Comparison of ENCODE assay signal across 11 cellular contexts in the genomic region with DNA sequence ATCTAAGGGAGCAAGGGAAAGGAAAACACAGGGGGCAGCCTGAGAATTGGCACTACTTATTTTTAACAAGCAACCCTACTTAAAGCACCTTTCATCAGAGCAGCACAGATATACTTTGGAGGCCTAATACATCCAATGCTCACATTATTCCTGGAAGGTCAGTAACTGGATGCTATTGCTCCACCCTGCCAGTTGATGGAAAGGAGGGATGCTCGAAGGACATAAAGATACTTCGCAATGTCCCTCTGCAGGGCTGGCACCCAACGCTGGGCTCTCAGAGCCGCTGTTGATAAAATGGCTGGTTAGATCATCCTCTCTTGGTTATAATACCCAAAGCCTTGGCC.
DNase-seq lines count a peak whose midpoint lies in the region; ATAC-seq and TF ChIP-seq lines count a peak whose summit lies in the region.
"Had no signal": no experiment of that assay in that cellular context is flagged by ENCODE, and none has a peak within 500 bp of the region (broad histone marks: within the 10 kb centered on the region; RNA-seq: fewer than 3 reads in every experiment).

No MANE protein-coding gene starts in this region.

- no peak for ATAC-seq in activated CD8-positive, alpha-beta memory T cell treated with anti-CD3 and anti-CD28 coated beads, Interleukin-2, amount 10 ng/mL, durations not matched to agents 7 days and 5 days

- no peaks in the 10 kb centered on the region for H3K27me3 ChIP-seq in muscle layer of colon (ENCODE audit: control insufficient read depth in 1 of 2, insufficient read depth in 2 of 2, low read length in 2 of 2)

- H3K9me3 Mint-ChIP-seq in activated CD8-positive, alpha-beta memory T cell treated with anti-CD3 and anti-CD28 coated beads, Interleukin-2, amount 10 ng/mL, durations not matched to agents 7 days and 5 days (ENCODE audit: low read depth) = no peaks in the 10 kb centered on the region
- H3K9me3 Mint-ChIP-seq in type B pancreatic cell = peaks cover 15% of the 10 kb centered on the region
- H3K9me3 Mint-ChIP-seq: central memory CD8-positive, alpha-beta T cell had no signal

- H3K27me3 Mint-ChIP-seq in activated CD8-positive, alpha-beta memory T cell treated with anti-CD3 and anti-CD28 coated beads, Interleukin-2, amount 10 ng/mL, durations not matched to agents 7 days and 5 days = no peaks in the 10 kb centered on the region
- H3K27me3 Mint-ChIP-seq in type B pancreatic cell = no peaks in the 10 kb centered on the region
- H3K27me3 Mint-ChIP-seq: central memory CD8-positive, alpha-beta T cell had no signal

- H3K4me1 ChIP-seq in muscle layer of colon (ENCODE audit: insufficient read depth, low read length) = peaks cover 18% of the 10 kb centered on the region

- H3K27ac ChIP-seq in coronary artery (peak overlapping the region; percentile 61 to 88), muscle layer of colon (ENCODE audit: low read depth, low read length) (peak overlapping the region; percentile 60)

- H3K4me3 Mint-ChIP-seq in activated CD8-positive, alpha-beta memory T cell treated with anti-CD3 and anti-CD28 coated beads, Interleukin-2, amount 10 ng/mL, durations not matched to agents 7 days and 5 days = no peak overlapping the region
- H3K4me3 Mint-ChIP-seq in type B pancreatic cell = peak overlapping the region; percentile 42
- H3K4me3 Mint-ChIP-seq: central memory CD8-positive, alpha-beta T cell had no signal

- no peaks in the 10 kb centered on the region for H3K9me3 ChIP-seq in muscle layer of colon (ENCODE audit: low read length)

- CTCF ChIA-PET in activated CD8-positive, alpha-beta memory T cell treated with anti-CD3 and anti-CD28 coated beads, Interleukin-2, amount 10 ng/mL, durations not matched to agents 7 days and 5 days (lab: Charles Lee) = no interaction called here

- TF ChIP-seq CTCF in coronary artery (IDR thresholded peaks at IDR 0.05) = no peak
- TF ChIP-seq CTCF in type B pancreatic cell (conservative IDR thresholded peaks at IDR 0.05) = no peak

- DNase-seq in activated CD8-positive, alpha-beta memory T cell treated with anti-CD3 and anti-CD28 coated beads, Interleukin-2, amount 10 ng/mL, durations not matched to agents 7 days and 5 days = no peak
- no peak for DNase-seq in activated CD8-positive, alpha-beta memory T cell treated with anti-CD3 and anti-CD28 coated beads, Interleukin-2, amount 50 U/mL, for 4 hours
- DNase-seq in coronary artery (ENCODE audit: low spot score) = no peak
- no peak for DNase-seq in type B pancreatic cell (ENCODE audit: extremely low spot score, unreplicated experiment)
- DNase-seq in NCI-H1092 (lab: John Stamatoyannopoulos, UW) = no peak
- no peak for DNase-seq in NCI-H1048 (lab: John Stamatoyannopoulos, UW)
- DNase-seq in hepatic stellate cell (ENCODE audit: low spot score) = no peak
- DNase-seq: OCI-M1 had no signal

- H3K4me3 ChIP-seq in coronary artery (no peak overlapping the region), muscle layer of colon (ENCODE audit: low read depth in 1 of 2, low read length in 2 of 2) (no peak overlapping the region)
- H3K4me3 ChIP-seq: skin epidermis had no signal

- H3K4me1 Mint-ChIP-seq in activated CD8-positive, alpha-beta memory T cell treated with anti-CD3 and anti-CD28 coated beads, Interleukin-2, amount 10 ng/mL, durations not matched to agents 7 days and 5 days = peaks cover 26% of the 10 kb centered on the region
- peaks cover 32% of the 10 kb centered on the region for H3K4me1 Mint-ChIP-seq in type B pancreatic cell (ENCODE audit: unreplicated experiment)

- no peaks in the 10 kb centered on the region for H3K36me3 ChIP-seq in muscle layer of colon (ENCODE audit: insufficient read depth, low read length)

- H3K27ac Mint-ChIP-seq in activated CD8-positive, alpha-beta memory T cell treated with anti-CD3 and anti-CD28 coated beads, Interleukin-2, amount 10 ng/mL, durations not matched to agents 7 days and 5 days = peak overlapping the region; percentile 62
- peak overlapping the region; percentile 98 for H3K27ac Mint-ChIP-seq in type B pancreatic cell

- peaks cover 36% of the 10 kb centered on the region for H3K36me3 Mint-ChIP-seq in activated CD8-positive, alpha-beta memory T cell treated with anti-CD3 and anti-CD28 coated beads, Interleukin-2, amount 10 ng/mL, durations not matched to agents 7 days and 5 days
- H3K36me3 Mint-ChIP-seq in type B pancreatic cell = peaks cover 7% of the 10 kb centered on the region

- H3K9ac ChIP-seq in muscle layer of colon (ENCODE audit: low read length) = no peak overlapping the region
